Comparison of ENCODE assay signal across 7 cellular contexts in genomic region chr2:101267671-101268656, GRCh38. TPM values are rescaled to one million over a fixed set of nuclear protein-coding genes. Genes with fewer than 3 reads are reported as not detected.
A peak's percentile ranks its signal among the peaks of the same experiment; 100 is the strongest.
DNase-seq lines count a peak whose midpoint lies in the region; ATAC-seq and TF ChIP-seq lines count a peak whose summit lies in the region.

No MANE protein-coding gene starts in this region.

- H3K27ac Mint-ChIP-seq in activated T-helper 17 cell treated with anti-CD3 and anti-CD28 coated beads, Interleukin-2, amount 50 U/mL, for 72 hours = peak overlapping the region; percentile 72
- H3K27ac Mint-ChIP-seq in progenitor cell of endocrine pancreas = peak overlapping the region; percentile 87

- peaks cover 30% of the 10 kb centered on the region for H3K4me1 Mint-ChIP-seq in activated T-helper 17 cell treated with anti-CD3 and anti-CD28 coated beads, Interleukin-2, amount 50 U/mL, for 72 hours
- peaks cover 34% of the 10 kb centered on the region for H3K4me1 Mint-ChIP-seq in progenitor cell of endocrine pancreas (ENCODE audit: low read depth)

- peak; percentile 75 for ATAC-seq in GM19043 (IDR thresholded peaks at IDR 0.05; ENCODE audit: low read depth, unreplicated experiment)
- peak; percentile 70 for ATAC-seq in HG02759 (IDR thresholded peaks at IDR 0.05; ENCODE audit: unreplicated experiment)
- ATAC-seq in activated T-helper 17 cell treated with anti-CD3 and anti-CD28 coated beads, Interleukin-2, amount 50 U/mL, for 72 hours (replicated peaks) = no peak
- no peak for ATAC-seq in left ventricle myocardium superior

- no peak for TF ChIP-seq CTCF in progenitor cell of endocrine pancreas (IDR thresholded peaks at IDR 0.05; ENCODE audit: unreplicated experiment)

- peaks cover 100% of the 10 kb centered on the region for H3K36me3 Mint-ChIP-seq in activated T-helper 17 cell treated with anti-CD3 and anti-CD28 coated beads, Interleukin-2, amount 50 U/mL, for 72 hours (ENCODE audit: low read depth)
- H3K36me3 Mint-ChIP-seq in progenitor cell of endocrine pancreas (ENCODE audit: insufficient read depth) = peaks cover 37% of the 10 kb centered on the region

- peak overlapping the region; percentile 19 for H3K4me3 Mint-ChIP-seq in activated T-helper 17 cell treated with anti-CD3 and anti-CD28 coated beads, Interleukin-2, amount 50 U/mL, for 72 hours
- peak overlapping the region; percentile 27 for H3K4me3 Mint-ChIP-seq in progenitor cell of endocrine pancreas (ENCODE audit: low read depth)

- intact Hi-C loops in left ventricle myocardium superior (cut with micrococcal nuclease) = no loop called here

- H3K9me3 Mint-ChIP-seq in activated T-helper 17 cell treated with anti-CD3 and anti-CD28 coated beads, Interleukin-2, amount 50 U/mL, for 72 hours = no peaks in the 10 kb centered on the region
- H3K9me3 Mint-ChIP-seq in progenitor cell of endocrine pancreas (ENCODE audit: low read depth) = no peaks in the 10 kb centered on the region

- DNase-seq in progenitor cell of endocrine pancreas (ENCODE audit: low spot score, unreplicated experiment) (no peak), foreskin melanocyte (no peak), left ventricle myocardium superior (no peak)
- no peak for DNase-seq in stimulated activated naive CD4-positive, alpha-beta T cell (lab: John Stamatoyannopoulos, UW)

- H3K27me3 Mint-ChIP-seq in activated T-helper 17 cell treated with anti-CD3 and anti-CD28 coated beads, Interleukin-2, amount 50 U/mL, for 72 hours = no peaks in the 10 kb centered on the region
- no peaks in the 10 kb centered on the region for H3K27me3 Mint-ChIP-seq in progenitor cell of endocrine pancreas

RNA-seq across cellular contexts. Expression of gene CNOT11, which starts 15.3 kb away (rescaled TPM):
- total RNA-seq in activated T-helper 17 cell treated with anti-CD3 and anti-CD28 coated beads, Interleukin-2, amount 50 U/mL, for 72 hours = 10 to 100 TPM; 38.5 to 56.1 TPM
- 73.6 and 74.8 TPM in 2 replicates for total RNA-seq in progenitor cell of endocrine pancreas
- total RNA-seq in left ventricle myocardium superior = 37.4 TPM

RNA-seq across cellular contexts. Expression of gene RNF149, which starts 40.5 kb away (rescaled TPM):
- 100 to 1,000 TPM in 1 of 2 donors, 10 to 100 TPM in 1; 83.5 to 108 TPM for total RNA-seq in activated T-helper 17 cell treated with anti-CD3 and anti-CD28 coated beads, Interleukin-2, amount 50 U/mL, for 72 hours
- 51.2 and 51.5 TPM in 2 replicates for total RNA-seq in progenitor cell of endocrine pancreas
- 16.6 TPM for total RNA-seq in left ventricle myocardium superior

Comparison
In these comparisons a context has a peak if more than half of its experiments do, and no peak if none do; other contexts are left out.
1. ATAC-seq: peak in GM19043 (single experiment) and HG02759 (single experiment); none in activated T-helper 17 cell treated with anti-CD3 and anti-CD28 coated beads, Interleukin-2, amount 50 U/mL, for 72 hours (single experiment) and left ventricle myocardium superior (single experiment).